In the genomic region with DNA sequence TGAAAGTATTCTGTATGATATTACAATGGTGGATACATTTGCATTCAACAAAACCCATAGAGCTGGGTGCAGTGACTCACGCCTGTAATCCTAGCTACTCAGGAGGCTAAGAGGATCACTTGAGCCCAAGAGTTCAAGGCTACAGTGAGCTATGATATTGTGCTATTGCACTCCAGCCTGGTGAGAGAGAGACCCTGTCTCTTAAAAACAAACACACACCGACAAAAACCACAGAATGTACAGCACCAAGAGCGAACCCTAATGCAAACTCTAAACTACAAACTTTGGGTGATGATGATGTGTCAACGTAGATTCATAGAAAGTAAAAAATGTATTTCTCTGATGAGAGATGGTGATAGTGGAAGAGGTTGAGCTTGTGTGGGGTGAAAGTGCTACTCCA, we compare ENCODE assay signal across 1 cellular context.
TF ChIP-seq lines count a peak whose summit lies in the region.

No MANE protein-coding gene starts in this region.

TF ChIP-seq in HepG2, 621 proteins besides CTCF, POLR2A, EP300 and RAD21 (continued from another document and continues in another):
- TF ChIP-seq AHDC1 (CRISPR knock-in tag; IDR thresholded peaks at IDR 0.05; ENCODE audit: borderline replicate concordance) (peak; percentile 80; the same call in 1 of the 2 replicates), ZNF563 (CRISPR knock-in tag; IDR thresholded peaks at IDR 0.05) (no peak), KMT2A (CRISPR knock-in tag; IDR thresholded peaks at IDR 0.05) (no peak), STAT5B (CRISPR knock-in tag; IDR thresholded peaks at IDR 0.05) (no peak), KLF9 (CRISPR knock-in tag; IDR thresholded peaks at IDR 0.05; ENCODE audit: low read depth) (no peak), TBP (CRISPR knock-in tag; IDR thresholded peaks at IDR 0.05) (no peak), PHF8 (CRISPR knock-in tag; IDR thresholded peaks at IDR 0.05) (no peak), GABPA (IDR thresholded peaks at IDR 0.05; ENCODE audit: low read depth, low read length) (no peak), GABPA (CRISPR knock-in tag; IDR thresholded peaks at IDR 0.05; ENCODE audit: low read depth) (no peak), MTA1 (CRISPR knock-in tag; IDR thresholded peaks at IDR 0.05; ENCODE audit: borderline replicate concordance) (no peak), SETDB1 (CRISPR knock-in tag; IDR thresholded peaks at IDR 0.05; ENCODE audit: borderline replicate concordance) (no peak), ETV5 (CRISPR knock-in tag; IDR thresholded peaks at IDR 0.05; ENCODE audit: borderline replicate concordance) (no peak; the same call in 1 of the 2 replicates), CC2D1A (CRISPR knock-in tag; IDR thresholded peaks at IDR 0.05) (no peak), ZNF512 (CRISPR knock-in tag; IDR thresholded peaks at IDR 0.05) (no peak), NFKBIZ (CRISPR knock-in tag; IDR thresholded peaks at IDR 0.05) (0 out of 2 replicates have a peak, but pooled peaks have one; percentile 48), MBNL3 (CRISPR knock-in tag; conservative IDR thresholded peaks at IDR 0.05) (no peak), ZNF761 (CRISPR knock-in tag; conservative IDR thresholded peaks at IDR 0.05) (no peak), KLF11 (CRISPR knock-in tag; IDR thresholded peaks at IDR 0.05) (no peak), ZNF780A (CRISPR knock-in tag; IDR thresholded peaks at IDR 0.05) (no peak), ETV6 (CRISPR knock-in tag; conservative IDR thresholded peaks at IDR 0.05) (no peak), CEBPG (CRISPR knock-in tag; IDR thresholded peaks at IDR 0.05) (peak; percentile 59), ZFP62 (CRISPR knock-in tag; IDR thresholded peaks at IDR 0.05) (no peak), ZNF709 (CRISPR knock-in tag; IDR thresholded peaks at IDR 0.05) (no peak), ATF1 (CRISPR knock-in tag; IDR thresholded peaks at IDR 0.05) (no peak), ZNF251 (CRISPR knock-in tag; IDR thresholded peaks at IDR 0.05) (no peak), TERF1 (CRISPR knock-in tag; IDR thresholded peaks at IDR 0.05) (no peak), ZNF607 (CRISPR knock-in tag; IDR thresholded peaks at IDR 0.05; ENCODE audit: borderline replicate concordance) (no peak), GTF3A (CRISPR knock-in tag; conservative IDR thresholded peaks at IDR 0.05) (no peak), HCFC1 (IDR thresholded peaks at IDR 0.05; ENCODE audit: low read depth, low read length) (no peak), ZSCAN5A (CRISPR knock-in tag; IDR thresholded peaks at IDR 0.05; ENCODE audit: borderline replicate concordance) (0 out of 2 replicates have a peak, but pooled peaks have one; percentile 73), KLF16 (CRISPR knock-in tag; IDR thresholded peaks at IDR 0.05) (no peak), ZBTB7A (CRISPR knock-in tag; IDR thresholded peaks at IDR 0.05) (no peak)
- TF ChIP-seq, protein P1, sequence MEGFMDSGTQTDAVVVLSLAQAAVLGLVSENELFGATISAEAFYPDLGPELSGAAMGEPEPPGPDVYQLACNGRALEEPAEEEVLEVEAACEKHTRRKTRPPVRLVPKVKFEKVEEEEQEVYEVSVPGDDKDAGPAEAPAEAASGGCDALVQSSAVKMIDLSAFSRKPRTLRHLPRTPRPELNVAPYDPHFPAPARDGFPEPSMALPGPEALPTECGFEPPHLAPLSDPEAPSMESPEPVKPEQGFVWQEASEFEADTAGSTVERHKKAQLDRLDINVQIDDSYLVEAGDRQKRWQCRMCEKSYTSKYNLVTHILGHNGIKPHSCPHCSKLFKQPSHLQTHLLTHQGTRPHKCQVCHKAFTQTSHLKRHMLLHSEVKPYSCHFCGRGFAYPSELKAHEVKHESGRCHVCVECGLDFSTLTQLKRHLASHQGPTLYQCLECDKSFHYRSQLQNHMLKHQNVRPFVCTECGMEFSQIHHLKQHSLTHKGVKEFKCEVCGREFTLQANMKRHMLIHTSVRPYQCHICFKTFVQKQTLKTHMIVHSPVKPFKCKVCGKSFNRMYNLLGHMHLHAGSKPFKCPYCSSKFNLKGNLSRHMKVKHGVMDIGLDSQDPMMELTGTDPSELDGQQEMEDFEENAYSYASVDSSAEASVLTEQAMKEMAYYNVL (CRISPR knock-in tag; IDR thresholded peaks at IDR 0.05; ENCODE audit: borderline replicate concordance) = no peak
- TF ChIP-seq, protein P2, sequence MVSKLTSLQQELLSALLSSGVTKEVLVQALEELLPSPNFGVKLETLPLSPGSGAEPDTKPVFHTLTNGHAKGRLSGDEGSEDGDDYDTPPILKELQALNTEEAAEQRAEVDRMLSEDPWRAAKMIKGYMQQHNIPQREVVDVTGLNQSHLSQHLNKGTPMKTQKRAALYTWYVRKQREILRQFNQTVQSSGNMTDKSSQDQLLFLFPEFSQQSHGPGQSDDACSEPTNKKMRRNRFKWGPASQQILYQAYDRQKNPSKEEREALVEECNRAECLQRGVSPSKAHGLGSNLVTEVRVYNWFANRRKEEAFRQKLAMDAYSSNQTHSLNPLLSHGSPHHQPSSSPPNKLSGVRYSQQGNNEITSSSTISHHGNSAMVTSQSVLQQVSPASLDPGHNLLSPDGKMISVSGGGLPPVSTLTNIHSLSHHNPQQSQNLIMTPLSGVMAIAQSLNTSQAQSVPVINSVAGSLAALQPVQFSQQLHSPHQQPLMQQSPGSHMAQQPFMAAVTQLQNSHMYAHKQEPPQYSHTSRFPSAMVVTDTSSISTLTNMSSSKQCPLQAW (CRISPR knock-in tag; IDR thresholded peaks at IDR 0.05) = no peak
- TF ChIP-seq, protein P3, sequence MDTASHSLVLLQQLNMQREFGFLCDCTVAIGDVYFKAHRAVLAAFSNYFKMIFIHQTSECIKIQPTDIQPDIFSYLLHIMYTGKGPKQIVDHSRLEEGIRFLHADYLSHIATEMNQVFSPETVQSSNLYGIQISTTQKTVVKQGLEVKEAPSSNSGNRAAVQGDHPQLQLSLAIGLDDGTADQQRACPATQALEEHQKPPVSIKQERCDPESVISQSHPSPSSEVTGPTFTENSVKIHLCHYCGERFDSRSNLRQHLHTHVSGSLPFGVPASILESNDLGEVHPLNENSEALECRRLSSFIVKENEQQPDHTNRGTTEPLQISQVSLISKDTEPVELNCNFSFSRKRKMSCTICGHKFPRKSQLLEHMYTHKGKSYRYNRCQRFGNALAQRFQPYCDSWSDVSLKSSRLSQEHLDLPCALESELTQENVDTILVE (CRISPR knock-in tag; IDR thresholded peaks at IDR 0.05) = no peak
- TF ChIP-seq, protein P4, sequence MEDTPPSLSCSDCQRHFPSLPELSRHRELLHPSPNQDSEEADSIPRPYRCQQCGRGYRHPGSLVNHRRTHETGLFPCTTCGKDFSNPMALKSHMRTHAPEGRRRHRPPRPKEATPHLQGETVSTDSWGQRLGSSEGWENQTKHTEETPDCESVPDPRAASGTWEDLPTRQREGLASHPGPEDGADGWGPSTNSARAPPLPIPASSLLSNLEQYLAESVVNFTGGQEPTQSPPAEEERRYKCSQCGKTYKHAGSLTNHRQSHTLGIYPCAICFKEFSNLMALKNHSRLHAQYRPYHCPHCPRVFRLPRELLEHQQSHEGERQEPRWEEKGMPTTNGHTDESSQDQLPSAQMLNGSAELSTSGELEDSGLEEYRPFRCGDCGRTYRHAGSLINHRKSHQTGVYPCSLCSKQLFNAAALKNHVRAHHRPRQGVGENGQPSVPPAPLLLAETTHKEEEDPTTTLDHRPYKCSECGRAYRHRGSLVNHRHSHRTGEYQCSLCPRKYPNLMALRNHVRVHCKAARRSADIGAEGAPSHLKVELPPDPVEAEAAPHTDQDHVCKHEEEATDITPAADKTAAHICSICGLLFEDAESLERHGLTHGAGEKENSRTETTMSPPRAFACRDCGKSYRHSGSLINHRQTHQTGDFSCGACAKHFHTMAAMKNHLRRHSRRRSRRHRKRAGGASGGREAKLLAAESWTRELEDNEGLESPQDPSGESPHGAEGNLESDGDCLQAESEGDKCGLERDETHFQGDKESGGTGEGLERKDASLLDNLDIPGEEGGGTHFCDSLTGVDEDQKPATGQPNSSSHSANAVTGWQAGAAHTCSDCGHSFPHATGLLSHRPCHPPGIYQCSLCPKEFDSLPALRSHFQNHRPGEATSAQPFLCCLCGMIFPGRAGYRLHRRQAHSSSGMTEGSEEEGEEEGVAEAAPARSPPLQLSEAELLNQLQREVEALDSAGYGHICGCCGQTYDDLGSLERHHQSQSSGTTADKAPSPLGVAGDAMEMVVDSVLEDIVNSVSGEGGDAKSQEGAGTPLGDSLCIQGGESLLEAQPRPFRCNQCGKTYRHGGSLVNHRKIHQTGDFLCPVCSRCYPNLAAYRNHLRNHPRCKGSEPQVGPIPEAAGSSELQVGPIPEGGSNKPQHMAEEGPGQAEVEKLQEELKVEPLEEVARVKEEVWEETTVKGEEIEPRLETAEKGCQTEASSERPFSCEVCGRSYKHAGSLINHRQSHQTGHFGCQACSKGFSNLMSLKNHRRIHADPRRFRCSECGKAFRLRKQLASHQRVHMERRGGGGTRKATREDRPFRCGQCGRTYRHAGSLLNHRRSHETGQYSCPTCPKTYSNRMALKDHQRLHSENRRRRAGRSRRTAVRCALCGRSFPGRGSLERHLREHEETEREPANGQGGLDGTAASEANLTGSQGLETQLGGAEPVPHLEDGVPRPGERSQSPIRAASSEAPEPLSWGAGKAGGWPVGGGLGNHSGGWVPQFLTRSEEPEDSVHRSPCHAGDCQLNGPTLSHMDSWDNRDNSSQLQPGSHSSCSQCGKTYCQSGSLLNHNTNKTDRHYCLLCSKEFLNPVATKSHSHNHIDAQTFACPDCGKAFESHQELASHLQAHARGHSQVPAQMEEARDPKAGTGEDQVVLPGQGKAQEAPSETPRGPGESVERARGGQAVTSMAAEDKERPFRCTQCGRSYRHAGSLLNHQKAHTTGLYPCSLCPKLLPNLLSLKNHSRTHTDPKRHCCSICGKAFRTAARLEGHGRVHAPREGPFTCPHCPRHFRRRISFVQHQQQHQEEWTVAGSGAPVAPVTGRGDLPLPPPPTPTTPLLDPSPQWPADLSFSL (CRISPR knock-in tag; IDR thresholded peaks at IDR 0.05) = no peak
